ENCODE assay signal across 21 cellular contexts in the genomic region with DNA sequence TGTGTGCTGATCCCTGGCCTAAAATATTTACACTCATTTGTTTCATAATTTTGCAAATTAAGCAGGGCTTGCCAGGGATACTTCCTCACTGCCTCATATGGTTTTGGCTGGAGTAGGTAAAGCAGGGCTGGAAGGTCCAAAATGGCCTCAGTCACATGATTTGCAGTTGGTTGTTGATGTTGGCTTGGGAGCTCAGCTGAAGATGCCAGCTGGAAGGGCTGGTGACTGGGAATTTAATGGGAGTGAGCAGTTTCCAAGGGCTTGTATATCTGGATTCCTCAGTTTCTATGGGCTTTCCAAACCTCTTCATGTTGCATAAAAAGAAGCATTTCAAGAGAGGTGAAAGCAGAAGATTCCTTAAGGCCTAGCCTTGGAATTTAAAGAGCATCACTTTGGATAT.
DNase-seq lines count a peak whose midpoint lies in the region; ATAC-seq, FAIRE-seq and TF ChIP-seq lines count a peak whose summit lies in the region.
"Had no signal": no experiment of that assay in that cellular context is flagged by ENCODE, and none has a peak within 500 bp of the region (broad histone marks: within the 10 kb centered on the region; RNA-seq: fewer than 3 reads in every experiment).

No MANE protein-coding gene starts in this region.

- no peak overlapping the region for H3K14ac ChIP-seq in neuronal stem cell (ENCODE audit: low read length)

- no peak overlapping the region for H4K91ac ChIP-seq in neuronal stem cell (ENCODE audit: low read depth, low read length, poor library complexity)

- no peak for TF ChIP-seq CTCF in astrocyte (IDR thresholded peaks at IDR 0.05; ENCODE audit: insufficient read depth, low read depth, low read length)
- TF ChIP-seq CTCF in natural killer cell (IDR thresholded peaks at IDR 0.05), result no peak

- no peak overlapping the region for H2BK5ac ChIP-seq in neuronal stem cell (ENCODE audit: low read length)

- H3K18ac ChIP-seq in neuronal stem cell (ENCODE audit: low read length), result no peak overlapping the region

- no peak overlapping the region for H2BK12ac ChIP-seq in neuronal stem cell (ENCODE audit: low read length)

- H2BK15ac ChIP-seq in neuronal stem cell (ENCODE audit: low read length), result no peak overlapping the region

- H4K20me1 ChIP-seq in Karpas-422 (ENCODE audit: insufficient read depth, low read depth, low read length) (no peaks in the 10 kb centered on the region), astrocyte (ENCODE audit: insufficient read depth, low read length) (no peaks in the 10 kb centered on the region)

- peak; percentile 26 for DNase-seq in NCI-H2029 (lab: John Stamatoyannopoulos, UW)
- no peak for DNase-seq in NCI-H2029 treated with DMSO at 0.1 percent for 48 hours (lab: John Stamatoyannopoulos, UW)
- no peak for DNase-seq in Karpas-422
- DNase-seq in astrocyte (ENCODE audit: low read depth), result peak; percentile 2
- no peak for DNase-seq in neuronal stem cell (ENCODE audit: low spot score)
- DNase-seq in occipital lobe (lab: John Stamatoyannopoulos, UW), result no peak
- DNase-seq in natural killer cell, result no peak
- DNase-seq: BE2C; Caco-2; CD4-positive, CD25-positive, alpha-beta regulatory T cell; KG1; NCI-H1417 treated with DMSO at 0.1 percent for 48 hours; NCI-H1930; NCI-H510A; NCI-H774; SW 1271 had no signal

- H3K9me3 Mint-ChIP-seq in astrocyte (ENCODE audit: unreplicated experiment), result no peaks in the 10 kb centered on the region
- peaks cover 17 to 19% of the 10 kb centered on the region in 2 donors for H3K9me3 Mint-ChIP-seq in natural killer cell

- H2BK120ac ChIP-seq in neuronal stem cell (ENCODE audit: low read depth, low read length), result no peak overlapping the region

- H3K36me3 ChIP-seq in Karpas-422 (ENCODE audit: insufficient read depth, low read length) (no peaks in the 10 kb centered on the region), astrocyte (ENCODE audit: insufficient read depth, low read length) (no peaks in the 10 kb centered on the region), neuronal stem cell (replicated peaks in 1 of 2; ENCODE audit: control insufficient read depth in 2 of 2, insufficient read depth in 2 of 2, low read length in 2 of 2) (no peaks in the 10 kb centered on the region)
- H3K36me3 ChIP-seq: BE2C had no signal

- H3K79me2 ChIP-seq in Karpas-422 (ENCODE audit: low read length) (no peaks in the 10 kb centered on the region), astrocyte (ENCODE audit: insufficient read depth, low read length) (no peaks in the 10 kb centered on the region)

- ATAC-seq in GM18867 (IDR thresholded peaks at IDR 0.05; ENCODE audit: unreplicated experiment) (no peak), natural killer cell (no peak)
- ATAC-seq: HepG2 had no signal

- FAIRE-seq in astrocyte (lab: Jason Lieb, UNC), result no peak
- FAIRE-seq: GM12891, GM18507, H54, HepG2 had no signal

- H3K9ac ChIP-seq in Karpas-422 (ENCODE audit: low read length) (no peak overlapping the region), astrocyte (ENCODE audit: low read length) (no peak overlapping the region), neuronal stem cell (ENCODE audit: low read depth, low read length, poor library complexity) (no peak overlapping the region)

- H3K4me1 Mint-ChIP-seq in astrocyte (ENCODE audit: low read depth, unreplicated experiment) (peaks cover 2% of the 10 kb centered on the region), natural killer cell (no peaks in the 10 kb centered on the region)
- H3K4me1 Mint-ChIP-seq: CD4-positive, CD25-positive, alpha-beta regulatory T cell had no signal

- no peaks in the 10 kb centered on the region for H3K9me2 ChIP-seq in Karpas-422 (replicated peaks; ENCODE audit: insufficient read depth, low read length)

- no peak overlapping the region for H4K8ac ChIP-seq in neuronal stem cell (ENCODE audit: low read depth, low read length)

- H3K27ac ChIP-seq in Karpas-422 (ENCODE audit: low read length), result no peak overlapping the region
- no peak overlapping the region for H3K27ac ChIP-seq in astrocyte (ENCODE audit: low read depth, low read length)
- H3K27ac ChIP-seq in neuronal stem cell (replicated peaks; ENCODE audit: low read length), result no peak overlapping the region

- H3K79me1 ChIP-seq in neuronal stem cell (ENCODE audit: low read depth, low read length), result no peaks in the 10 kb centered on the region

- H3K4me3 Mint-ChIP-seq in astrocyte (ENCODE audit: unreplicated experiment) (no peak overlapping the region), natural killer cell (no peak overlapping the region)
- H3K4me3 Mint-ChIP-seq: CD4-positive, CD25-positive, alpha-beta regulatory T cell had no signal

- H3K27me3 Mint-ChIP-seq in astrocyte (ENCODE audit: low read depth, unreplicated experiment), result no peaks in the 10 kb centered on the region
- H3K27me3 Mint-ChIP-seq in natural killer cell (ENCODE audit: low read depth in 2 of 2), result no peaks in the 10 kb centered on the region
- H3K27me3 Mint-ChIP-seq: CD4-positive, CD25-positive, alpha-beta regulatory T cell had no signal

- H3K4ac ChIP-seq in neuronal stem cell (ENCODE audit: low read length), result no peak overlapping the region

- no peak overlapping the region for H3K23ac ChIP-seq in neuronal stem cell (ENCODE audit: low read depth, low read length, poor library complexity)

- H3K4me3 ChIP-seq in Karpas-422 (ENCODE audit: low read length), result no peak overlapping the region
- H3K4me3 ChIP-seq in astrocyte (ENCODE audit: insufficient read depth, low read depth, low read length), result no peak overlapping the region
- H3K4me3 ChIP-seq in neuronal stem cell (ENCODE audit: low read length in 2 of 2), result no peak overlapping the region

- H3K36me3 Mint-ChIP-seq in astrocyte (ENCODE audit: low read depth, unreplicated experiment) (no peaks in the 10 kb centered on the region), natural killer cell (peaks cover 7% of the 10 kb centered on the region)
- H3K36me3 Mint-ChIP-seq: CD4-positive, CD25-positive, alpha-beta regulatory T cell had no signal

- no peak overlapping the region for H2AK5ac ChIP-seq in neuronal stem cell (ENCODE audit: low read depth, low read length)

- H3K9me3 ChIP-seq in Karpas-422 (ENCODE audit: low read length) (peaks cover 3% of the 10 kb centered on the region; the same call in 1 of the 2 replicates), astrocyte (ENCODE audit: insufficient read depth, low read depth, low read length) (no peaks in the 10 kb centered on the region), neuronal stem cell (replicated peaks in 1 of 2; ENCODE audit: control insufficient read depth in 2 of 2, insufficient read depth in 1 of 2, low read depth in 1 of 2, low read length in 2 of 2) (no peaks in the 10 kb centered on the region)
- H3K9me3 ChIP-seq: BE2C, Caco-2 had no signal

- no peak overlapping the region for H3K4me2 ChIP-seq in Karpas-422 (ENCODE audit: low read depth, low read length, poor library complexity, severe bottlenecking)
- no peak overlapping the region for H3K4me2 ChIP-seq in astrocyte (ENCODE audit: low read length)
- no peak overlapping the region for H3K4me2 ChIP-seq in neuronal stem cell (ENCODE audit: insufficient read depth, low read length, poor library complexity, severe bottlenecking)

- intact Hi-C loops in natural killer cell (cut with micrococcal nuclease), result no loop called here

- H3K27ac Mint-ChIP-seq in astrocyte (ENCODE audit: unreplicated experiment), result no peak overlapping the region
- no peak overlapping the region for H3K27ac Mint-ChIP-seq in natural killer cell
- H3K27ac Mint-ChIP-seq: CD4-positive, CD25-positive, alpha-beta regulatory T cell had no signal

- H3K27me3 ChIP-seq in Karpas-422 (ENCODE audit: low read length) (no peaks in the 10 kb centered on the region), astrocyte (ENCODE audit: insufficient read depth, low read length) (no peaks in the 10 kb centered on the region), neuronal stem cell (ENCODE audit: control insufficient read depth in 3 of 3, insufficient read depth in 3 of 3, low read depth in 1 of 3, low read length in 3 of 3) (no peaks in the 10 kb centered on the region)
- H3K27me3 ChIP-seq: BE2C had no signal

- peaks cover 13% of the 10 kb centered on the region for H3K4me1 ChIP-seq in Karpas-422 (ENCODE audit: low read length)
- H3K4me1 ChIP-seq in astrocyte (ENCODE audit: insufficient read depth, low read length), result no peaks in the 10 kb centered on the region
- no peaks in the 10 kb centered on the region for H3K4me1 ChIP-seq in neuronal stem cell (ENCODE audit: control insufficient read depth in 2 of 2, insufficient read depth in 1 of 2, low read depth in 1 of 2, low read length in 2 of 2)
- H3K4me1 ChIP-seq: BE2C, Caco-2 had no signal

- H2AFZ ChIP-seq in Karpas-422 (ENCODE audit: low read length) (0 out of 2 replicates have a peak overlapping the region, but pooled peaks have one; percentile 36), astrocyte (ENCODE audit: low read depth, low read length) (no peak overlapping the region), neuronal stem cell (ENCODE audit: low read length) (peak overlapping the region; percentile 45)

Comparison
In these comparisons a context has a peak if more than half of its experiments do, and no peak if none do; other contexts are left out.
1. DNase-seq: peak in NCI-H2029 (single experiment) and astrocyte (single experiment); none in NCI-H2029 treated with DMSO at 0.1 percent for 48 hours (single experiment), Karpas-422 (single experiment), neuronal stem cell (single experiment), occipital lobe (single experiment) and natural killer cell (single experiment).